ENCODE assay signal across 1 cellular context in genomic region chr19:13050274-13050673, GRCh38.
A peak's percentile ranks its signal among the peaks of the same experiment; 100 is the strongest.
TF ChIP-seq lines count a peak whose summit lies in the region.

No MANE protein-coding gene starts in this region.

TF ChIP-seq in HepG2, 621 proteins besides CTCF, POLR2A, EP300 and RAD21:
- no peak for TF ChIP-seq ZNF543 (CRISPR knock-in tag; IDR thresholded peaks at IDR 0.05)
- TF ChIP-seq, protein P1, sequence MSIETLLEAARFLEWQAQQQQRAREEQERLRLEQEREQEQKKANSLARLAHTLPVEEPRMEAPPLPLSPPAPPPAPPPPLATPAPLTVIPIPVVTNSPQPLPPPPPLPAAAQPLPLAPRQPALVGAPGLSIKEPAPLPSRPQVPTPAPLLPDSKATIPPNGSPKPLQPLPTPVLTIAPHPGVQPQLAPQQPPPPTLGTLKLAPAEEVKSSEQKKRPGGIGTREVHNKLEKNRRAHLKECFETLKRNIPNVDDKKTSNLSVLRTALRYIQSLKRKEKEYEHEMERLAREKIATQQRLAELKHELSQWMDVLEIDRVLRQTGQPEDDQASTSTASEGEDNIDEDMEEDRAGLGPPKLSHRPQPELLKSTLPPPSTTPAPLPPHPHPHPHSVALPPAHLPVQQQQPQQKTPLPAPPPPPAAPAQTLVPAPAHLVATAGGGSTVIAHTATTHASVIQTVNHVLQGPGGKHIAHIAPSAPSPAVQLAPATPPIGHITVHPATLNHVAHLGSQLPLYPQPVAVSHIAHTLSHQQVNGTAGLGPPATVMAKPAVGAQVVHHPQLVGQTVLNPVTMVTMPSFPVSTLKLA (IDR thresholded peaks at IDR 0.05), result peak; percentile 54
TF ChIP-seq in HepG2: peak in this region for 1.
